Comparison of ENCODE assay signal across 8 cellular contexts in the genomic region with DNA sequence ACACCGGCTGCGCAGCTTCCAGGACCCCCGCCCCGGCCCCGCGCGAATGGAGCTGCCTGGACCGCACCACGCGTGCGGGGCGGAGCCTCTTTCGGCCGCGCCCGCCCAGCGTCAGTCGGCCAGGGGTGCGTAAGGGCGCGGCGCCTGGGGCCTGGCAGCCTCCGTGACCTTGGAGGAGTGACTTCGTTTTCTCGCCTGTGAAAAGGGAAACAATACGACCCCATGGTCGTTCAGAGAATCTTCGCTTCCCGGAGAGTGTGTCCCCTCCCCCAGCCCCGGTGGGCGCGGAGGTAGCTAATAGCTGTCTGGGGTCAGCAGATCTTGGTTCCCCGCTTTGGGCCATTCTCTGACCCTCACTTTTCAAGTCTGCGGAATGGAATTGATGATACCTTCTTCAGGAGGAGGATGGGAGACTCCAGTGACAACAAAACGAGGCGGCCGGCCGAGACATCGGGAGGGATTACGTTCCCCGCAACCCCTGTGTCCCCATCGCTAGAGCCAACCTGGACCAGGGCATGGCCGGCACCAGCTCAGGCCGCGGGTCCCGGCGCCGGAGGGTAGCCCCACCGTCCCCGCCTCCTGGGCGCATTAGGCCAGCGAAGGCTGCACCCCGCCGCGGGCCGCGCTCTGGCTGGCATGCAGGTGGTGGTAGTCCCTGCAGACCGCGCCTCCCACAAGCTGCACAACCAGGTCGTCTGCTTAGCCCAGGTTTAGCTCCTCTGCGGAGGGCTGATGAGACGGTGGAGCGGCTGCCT. TPM values are rescaled to one million over a fixed set of nuclear protein-coding genes. Genes with fewer than 3 reads are reported as not detected.
DNase-seq lines count a peak whose midpoint lies in the region; ATAC-seq and TF ChIP-seq lines count a peak whose summit lies in the region.

No MANE protein-coding gene starts in this region.

- ATAC-seq in right cardiac atrium, result peak; percentile 84 to 90
- no peak for ATAC-seq in GM18870 (IDR thresholded peaks at IDR 0.05; ENCODE audit: unreplicated experiment)

- H3K36me3 ChIP-seq in GM06990 (ENCODE audit: control insufficient read depth, insufficient read depth, low read length), result no peaks in the 10 kb centered on the region
- H3K36me3 ChIP-seq in HAP-1 (replicated peaks), result no peaks in the 10 kb centered on the region
- H3K36me3 ChIP-seq in MG63, result no peaks in the 10 kb centered on the region
- no peaks in the 10 kb centered on the region for H3K36me3 ChIP-seq in adrenal gland (replicated peaks in 1 of 2)

- peaks cover 24% of the 10 kb centered on the region for H3K4me1 ChIP-seq in HAP-1
- H3K4me1 ChIP-seq in adrenal gland (replicated peaks in 1 of 2), result peaks cover 4 to 21% of the 10 kb centered on the region in 2 donors
- H3K4me1 ChIP-seq in right cardiac atrium (ENCODE audit: control insufficient read depth, insufficient read depth, low read length), result no peaks in the 10 kb centered on the region

- no peak for TF ChIP-seq CTCF in GM06990 (IDR thresholded peaks at IDR 0.05; ENCODE audit: insufficient read depth, low read length, poor library complexity, severe bottlenecking)
- TF ChIP-seq CTCF in adrenal gland (IDR thresholded peaks at IDR 0.05), result no peak
- no peak for TF ChIP-seq CTCF in retinal pigment epithelial cell (conservative IDR thresholded peaks at IDR 0.05; ENCODE audit: low read depth, low read length)

- in situ Hi-C loops in HAP-1 (cut with MboI; ENCODE audit: low sequenced_read_pairs), result loop anchor here (10.0 kb wide), 1 partner anchor 129 kb away; the partner anchor contains the start of gene CLTB

- peak overlapping the region in 3 of 5 donors; percentile 4 to 77 (median 71) for H3K27ac ChIP-seq in adrenal gland
- H3K27ac ChIP-seq in right cardiac atrium (ENCODE audit: low read length), result peak overlapping the region; percentile 88

- H3K9me3 ChIP-seq in HAP-1 (no peaks in the 10 kb centered on the region), MG63 (no peaks in the 10 kb centered on the region), adrenal gland (replicated peaks in 1 of 3) (no peaks in the 10 kb centered on the region), right cardiac atrium (ENCODE audit: control insufficient read depth, low read length) (no peaks in the 10 kb centered on the region)

- WGBS in adrenal gland, 4 donors, result 1 to 2% (median 1%) methylated on average over 12 to 63 of the region's 63 CpGs
- under 1% methylated on average over 63 of the region's 63 CpGs for WGBS in right cardiac atrium

- H3K4me3 ChIP-seq in GM06990 (replicated peaks; ENCODE audit: low read depth, low read length), result peak overlapping the region; percentile 73
- H3K4me3 ChIP-seq in HAP-1, result peak overlapping the region; percentile 40
- H3K4me3 ChIP-seq in MG63, result peak overlapping the region; percentile 58
- H3K4me3 ChIP-seq in adrenal gland, result peak overlapping the region in 3 of 4 donors; percentile 14 to 81 (median 37)
- H3K4me3 ChIP-seq in right cardiac atrium (ENCODE audit: low read length), result peak overlapping the region; percentile 90
- H3K4me3 ChIP-seq in retinal pigment epithelial cell (ENCODE audit: low read length), result peak overlapping the region; percentile 69

- no peak for TF ChIP-seq POLR2A in adrenal gland (IDR thresholded peaks at IDR 0.05)

- intact Hi-C loops in adrenal gland (cut with DNase I) (no loop called here), right cardiac atrium (cut with DNase I) (no loop called here)

- peak; percentile 86 for DNase-seq in GM06990 (ENCODE audit: extremely low read depth, insufficient read length)
- DNase-seq in HAP-1 (ENCODE audit: low spot score in 2 of 2), result peak; percentile 67 to 86
- DNase-seq in MG63, result peak; percentile 85
- peak; percentile 41 to 69 for DNase-seq in SW 1271 (lab: John Stamatoyannopoulos, UW)
- DNase-seq in adrenal gland, result peak in 6 of 7 donors; percentile 52 to 78 (median 64)
- DNase-seq in right cardiac atrium, result peak; percentile 79 to 92 (median 91)
- DNase-seq in retinal pigment epithelial cell (ENCODE audit: low read depth), result no peak

- H3K27me3 ChIP-seq in GM06990 (replicated peaks; ENCODE audit: control insufficient read depth, insufficient read depth, low read length), result no peaks in the 10 kb centered on the region
- no peaks in the 10 kb centered on the region for H3K27me3 ChIP-seq in HAP-1 (ENCODE audit: low read depth)
- H3K27me3 ChIP-seq in MG63, result no peaks in the 10 kb centered on the region
- H3K27me3 ChIP-seq in adrenal gland, result no peaks in the 10 kb centered on the region
- H3K27me3 ChIP-seq in right cardiac atrium (ENCODE audit: control insufficient read depth, insufficient read depth), result no peaks in the 10 kb centered on the region

RNA-seq across cellular contexts. Expression of gene CDHR2, which starts 5.5 kb away (rescaled TPM):
- not detected in 2 replicates for total RNA-seq in MG63 (2014; rRNA removed; shearing (Covaris generic); ENCODE audit: low replicate concordance)
- total RNA-seq in adrenal gland (under 1 TPM in 6 of 8 donors, not detected in 2; under 0.01 to 0.39 (median 0.26) TPM), right cardiac atrium (under 1 TPM in 3 of 4 donors, not detected in 1; 0.40 to 0.92 (median 0.47) TPM)
- polyA plus RNA-seq in adrenal gland (under 1 TPM; 0.08 to 0.13 (median 0.10) TPM), right cardiac atrium (not detected)

RNA-seq across cellular contexts. Expression of gene RNF44, which starts 6.4 kb away (rescaled TPM):
- 0.17 and 4.4 TPM in 2 replicates for total RNA-seq in MG63 (2014; rRNA removed; shearing (Covaris generic); ENCODE audit: low replicate concordance)
- 10 to 100 TPM; 13.5 to 65.7 (median 25.8) TPM for total RNA-seq in adrenal gland
- polyA plus RNA-seq in adrenal gland, result 10 to 100 TPM in 2 of 3 donors, 1 to 10 TPM in 1; 5.3 to 43.1 (median 16.4) TPM
- total RNA-seq in right cardiac atrium, result 10 to 100 TPM; 19.6 to 31.7 (median 26.4) TPM
- 16.5 TPM for polyA plus RNA-seq in right cardiac atrium

Comparison
In these comparisons a context has a peak if more than half of its experiments do, and no peak if none do; other contexts are left out.
1. H3K4me3 ChIP-seq: peak in every context shown above with its lines; median percentile 90 in right cardiac atrium; 73 in GM06990; 69 in retinal pigment epithelial cell; 58 in MG63; 40 in HAP-1; 37 in adrenal gland.